8 cellular contexts compared by ENCODE assay signal in genomic region chr11:83292709-83293435, GRCh38.
A peak's percentile ranks its signal among the peaks of the same experiment; 100 is the strongest.
DNase-seq lines count a peak whose midpoint lies in the region; ATAC-seq, FAIRE-seq and TF ChIP-seq lines count a peak whose summit lies in the region.

No MANE protein-coding gene starts in this region.

- peak; percentile 86 for TF ChIP-seq CTCF in brain microvascular endothelial cell (IDR thresholded peaks at IDR 0.05; ENCODE audit: low read depth, low read length, missing control alignments)

- no peak overlapping the region for H3K4me3 ChIP-seq in brain microvascular endothelial cell (ENCODE audit: low read depth, low read length)

- FAIRE-seq in HTR-8/SVneo (lab: Jason Lieb, UNC) (no peak), RCC 7860 (lab: Jason Lieb, UNC) (peak; percentile 37), islet of Langerhans (lab: Jason Lieb, UNC) (peak; percentile 89)

- in situ Hi-C loops in brain microvascular endothelial cell (cut with HindIII; ENCODE audit: low pct_ligation_motif_present, low sequenced_read_pairs): loop anchor here (25.0 kb wide), 1 partner anchor 519 kb away; no protein-coding TSS in a partner anchor

- H3K27ac ChIP-seq in brain microvascular endothelial cell: no peak overlapping the region

- peak; percentile 66 for ATAC-seq in GM21423 (IDR thresholded peaks at IDR 0.05; ENCODE audit: unreplicated experiment)

- DNase-seq in SHP77 (lab: John Stamatoyannopoulos, UW) (peak; percentile 18 to 48), SHP77 treated with DMSO at 0.1 percent for 48 hours (lab: John Stamatoyannopoulos, UW) (no peak), HTR-8/SVneo (ENCODE audit: insufficient read length, low spot score) (peak; percentile 56), RCC 7860 (ENCODE audit: low spot score) (peak; percentile 26), brain microvascular endothelial cell (peak; percentile 71)
- DNase-seq in stimulated activated CD4-positive, alpha-beta T cell treated with anti-CD3 and anti-CD28 coated beads, Interleukin-4, amount 100 ng/mL, for 24 hours: peak; percentile 41

- no peaks in the 10 kb centered on the region for H3K36me3 ChIP-seq in brain microvascular endothelial cell (replicated peaks)

- no peaks in the 10 kb centered on the region for H3K27me3 ChIP-seq in brain microvascular endothelial cell (replicated peaks)
